In the genomic region with DNA sequence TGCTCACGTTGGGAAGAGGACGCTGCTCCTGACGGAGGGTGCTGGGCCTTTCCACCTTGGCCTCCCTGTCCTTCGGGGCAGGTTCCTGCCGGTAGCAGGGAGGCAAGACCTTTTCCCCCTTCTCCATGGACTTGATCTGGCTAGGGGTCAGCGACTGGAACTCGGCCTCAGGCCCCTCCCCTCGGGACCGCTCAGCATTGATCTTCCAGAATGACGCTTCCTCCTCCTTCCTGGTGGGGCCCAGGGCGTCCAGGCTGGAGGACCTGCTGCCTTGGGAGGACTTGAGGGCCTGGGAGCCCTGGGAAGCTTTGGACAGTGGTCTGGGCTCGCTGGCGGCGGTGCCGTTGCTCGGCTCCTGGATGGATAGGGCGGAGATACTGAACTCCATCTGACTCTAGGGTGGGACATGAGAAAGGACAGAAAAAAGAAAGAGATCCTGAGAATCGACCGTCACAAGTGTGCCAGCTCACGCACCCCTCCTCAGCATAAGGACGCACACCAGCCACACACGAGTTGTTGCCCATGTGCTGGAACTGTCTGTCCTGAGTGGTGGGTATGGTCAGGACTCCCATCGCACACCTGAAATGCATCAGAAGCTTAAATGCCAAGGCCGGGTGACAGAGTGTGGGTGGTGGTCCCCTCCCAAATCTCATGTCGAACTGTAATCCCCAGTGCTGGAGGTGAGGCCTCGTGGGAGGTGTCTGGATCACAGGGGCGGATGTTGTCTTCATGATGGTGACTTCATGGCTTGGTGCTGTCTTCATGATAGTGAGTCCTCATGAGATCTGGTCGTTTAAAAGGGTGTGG, we compare ENCODE assay signal across 24 cellular contexts. TPM values are rescaled to one million over a fixed set of nuclear protein-coding genes. Genes with fewer than 3 reads are reported as not detected.
A peak's percentile ranks its signal among the peaks of the same experiment; 100 is the strongest.
DNase-seq lines count a peak whose midpoint lies in the region; ATAC-seq and TF ChIP-seq lines count a peak whose summit lies in the region.
"Had no signal": no experiment of that assay in that cellular context is flagged by ENCODE, and none has a peak within 500 bp of the region (broad histone marks: within the 10 kb centered on the region; RNA-seq: fewer than 3 reads in every experiment).

No MANE protein-coding gene starts in this region.

- peaks cover 19% of the 10 kb centered on the region for H3K9me1 ChIP-seq in IMR-90 (ENCODE audit: insufficient read depth, low read length)

- H4K91ac ChIP-seq in IMR-90 (ENCODE audit: insufficient read depth, low read depth, low read length), result no peak overlapping the region

- no peaks in the 10 kb centered on the region for H3K27me3 ChIP-seq in IMR-90 (ENCODE audit: control insufficient read depth, insufficient read depth, low read length)
- H3K27me3 ChIP-seq: BLaER1 treated with 17β-estradiol and CSF1 and Interleukin-3, amounts not matched to agents 10 nM and 100 nM had no signal

- no peak overlapping the region for H3K23ac ChIP-seq in IMR-90 (ENCODE audit: low read depth, low read length)

- peaks cover 39 to 81% of the 10 kb centered on the region in 2 experiments for H3K79me1 ChIP-seq in IMR-90 (ENCODE audit: low read depth in 1 of 2, low read length in 2 of 2)

- H2BK15ac ChIP-seq in IMR-90 (ENCODE audit: low read depth, low read length), result no peak overlapping the region

- ATAC-seq in IMR-90 (ENCODE audit: low read depth), result no peak
- ATAC-seq: A549, GM12878, HCT116, HepG2, K562, SK-N-SH treated with all-trans-retinoic acid at 6 μM for 48 hours had no signal

- no peak overlapping the region for H2BK120ac ChIP-seq in IMR-90 (ENCODE audit: low read depth, low read length)

- no peak overlapping the region for H2BK5ac ChIP-seq in IMR-90 (ENCODE audit: low read depth, low read length, poor library complexity, severe bottlenecking)

- H3K4me1 Mint-ChIP-seq in Calu3 (ENCODE audit: low read depth, unreplicated experiment) (peaks cover 13% of the 10 kb centered on the region), endothelial cell (ENCODE audit: unreplicated experiment) (no peaks in the 10 kb centered on the region), progenitor cell of endocrine pancreas (ENCODE audit: low read depth) (no peaks in the 10 kb centered on the region)

- TF ChIP-seq POLR2A in IMR-90 (IDR thresholded peaks at IDR 0.05; ENCODE audit: low read depth, low read length), result no peak

- H3K4me2 ChIP-seq in IMR-90 (ENCODE audit: low read depth, low read length), result no peak overlapping the region
- H3K4me2 ChIP-seq: A549; BLaER1 treated with 17β-estradiol and CSF1 and Interleukin-3, amounts not matched to agents 10 nM and 100 nM had no signal

- H3K36me3 Mint-ChIP-seq in Calu3 (ENCODE audit: insufficient read depth, unreplicated experiment), result peaks cover 26% of the 10 kb centered on the region
- peaks cover 14% of the 10 kb centered on the region for H3K36me3 Mint-ChIP-seq in endothelial cell (ENCODE audit: low read depth, unreplicated experiment)
- peaks cover 49% of the 10 kb centered on the region for H3K36me3 Mint-ChIP-seq in progenitor cell of endocrine pancreas (ENCODE audit: insufficient read depth)

- dilution Hi-C loops in IMR-90 (cut with HindIII; ENCODE audit: low sequenced_read_pairs, unreplicated experiment), result no loop called here

- DNase-seq in Calu3 (no peak), IMR-90 (no peak), endothelial cell (ENCODE audit: low spot score) (no peak), progenitor cell of endocrine pancreas (ENCODE audit: low spot score, unreplicated experiment) (no peak), H4 (ENCODE audit: low spot score) (no peak), NCI-H2081 (lab: John Stamatoyannopoulos, UW) (no peak), GM19240 (ENCODE audit: insufficient read length, low spot score) (no peak)
- DNase-seq: AML-193; CD4-positive, alpha-beta T cell; GDM1; GOT3; Kasumi-1; NCI-H1092 treated with DMSO at 0.1 percent for 48 hours; NCI-H1436; NCI-H187; NCI-H524 treated with DMSO at 0.1 percent for 48 hours; NCI-H774 had no signal

- 99% methylated on average over 18 of the region's 28 CpGs; no CpG with 5 or more reads in 1 of the 2 experiments for WGBS in IMR-90 (ENCODE audit: extremely low coverage in 2 of 2, insufficient read length in 1 of 2), 2 experiments

- H3K9me3 ChIP-seq in IMR-90 (ENCODE audit: control insufficient read depth, insufficient read depth, low read length), result no peaks in the 10 kb centered on the region
- H3K9me3 ChIP-seq: A549 had no signal

- H2BK20ac ChIP-seq in IMR-90 (ENCODE audit: low read depth, low read length), result no peak overlapping the region

- H3K4me3 Mint-ChIP-seq in Calu3 (ENCODE audit: low read depth, unreplicated experiment) (no peak overlapping the region), endothelial cell (ENCODE audit: unreplicated experiment) (peak overlapping the region; percentile 52), progenitor cell of endocrine pancreas (ENCODE audit: low read depth) (no peak overlapping the region)
- H3K4me3 Mint-ChIP-seq: CD4-positive, alpha-beta T cell had no signal

- H3K4me1 ChIP-seq in IMR-90 (ENCODE audit: control insufficient read depth, insufficient read depth, low read length), result peaks cover 4% of the 10 kb centered on the region

- intact Hi-C loops in Calu3 (cut with micrococcal nuclease; ENCODE audit: unreplicated experiment) (no loop called here), IMR-90 (cut with micrococcal nuclease) (no loop called here)

- H2AK9ac ChIP-seq in IMR-90 (replicated peaks; ENCODE audit: low read depth, low read length, poor library complexity), result no peak overlapping the region

- no peak overlapping the region for H3K56ac ChIP-seq in IMR-90 (ENCODE audit: extremely low read depth, insufficient read depth, low read length)

- H3K27ac Mint-ChIP-seq in Calu3 (ENCODE audit: unreplicated experiment) (peak overlapping the region; percentile 3), endothelial cell (ENCODE audit: unreplicated experiment) (no peak overlapping the region), progenitor cell of endocrine pancreas (peak overlapping the region; percentile 48)
- H3K27ac Mint-ChIP-seq: CD4-positive, alpha-beta T cell had no signal

- no TSS peak for BruUV-seq in Calu3 (replicated peaks; lab: Mats Ljungman, UMichigan)
- no TSS peak for BruUV-seq in IMR-90 (replicated peaks; lab: Mats Ljungman, UMichigan)

- in situ Hi-C loops in IMR-90 (cut with MboI; ENCODE audit: low sequenced_read_pairs), result no loop called here

- H3K27ac ChIP-seq in IMR-90 (ENCODE audit: insufficient read depth, low read length), result no peak overlapping the region
- H3K27ac ChIP-seq: A549; BLaER1 treated with 17β-estradiol and CSF1 and Interleukin-3, amounts not matched to agents 10 nM and 100 nM had no signal

- CTCF ChIA-PET in Calu3 (lab: Charles Lee) (no interaction called here), IMR-90 (lab: Yijun Ruan, JAX) (no interaction called here)

- peak overlapping the region; percentile 48 for H2AK5ac ChIP-seq in IMR-90 (ENCODE audit: low read depth, low read length)

- H4K8ac ChIP-seq in IMR-90 (ENCODE audit: low read depth in 2 of 2, low read length in 2 of 2), result no peak overlapping the region

- H3K36me3 ChIP-seq in IMR-90 (ENCODE audit: control insufficient read depth, insufficient read depth, low read length), result peaks cover 43% of the 10 kb centered on the region

- TF ChIP-seq CTCF in Calu3 (IDR thresholded peaks at IDR 0.05; ENCODE audit: unreplicated experiment), result no peak
- TF ChIP-seq CTCF in IMR-90 (conservative IDR thresholded peaks at IDR 0.05; ENCODE audit: low read depth, low read length), result no peak
- no peak for TF ChIP-seq CTCF in endothelial cell (IDR thresholded peaks at IDR 0.05; ENCODE audit: unreplicated experiment)
- TF ChIP-seq CTCF in progenitor cell of endocrine pancreas (IDR thresholded peaks at IDR 0.05; ENCODE audit: unreplicated experiment), result no peak

- no peak overlapping the region for H3K9ac ChIP-seq in IMR-90 (ENCODE audit: low read depth, low read length)
- H3K9ac ChIP-seq: BLaER1 treated with 17β-estradiol and CSF1 and Interleukin-3, amounts not matched to agents 10 nM and 100 nM had no signal

- H3K9me3 Mint-ChIP-seq in Calu3 (ENCODE audit: low read depth, unreplicated experiment) (no peaks in the 10 kb centered on the region), endothelial cell (ENCODE audit: unreplicated experiment) (no peaks in the 10 kb centered on the region), progenitor cell of endocrine pancreas (ENCODE audit: low read depth) (no peaks in the 10 kb centered on the region)
- H3K9me3 Mint-ChIP-seq: CD4-positive, alpha-beta T cell had no signal

- no peak overlapping the region for H2AFZ ChIP-seq in IMR-90 (replicated peaks; ENCODE audit: low read length, poor library complexity)

- H3K4me3 ChIP-seq in IMR-90 (ENCODE audit: insufficient read depth, low read depth, low read length), result no peak overlapping the region
- H3K4me3 ChIP-seq: A549; BLaER1 treated with 17β-estradiol and CSF1 and Interleukin-3, amounts not matched to agents 10 nM and 100 nM; GM12878; K562 had no signal

- POLR2A ChIA-PET in IMR-90 (lab: Charles Lee; ENCODE audit: unreplicated experiment), result no interaction called here

- no peak overlapping the region for H3K14ac ChIP-seq in IMR-90 (replicated peaks; ENCODE audit: low read depth, low read length)

- TF ChIP-seq RAD21 in IMR-90 (IDR thresholded peaks at IDR 0.05; ENCODE audit: low read length), result no peak

- H3K18ac ChIP-seq in IMR-90 (ENCODE audit: low read depth, low read length), result no peak overlapping the region

- H3K4ac ChIP-seq in IMR-90 (ENCODE audit: low read depth, low read length), result no peak overlapping the region

- H3K27me3 Mint-ChIP-seq in Calu3 (ENCODE audit: unreplicated experiment) (no peaks in the 10 kb centered on the region), endothelial cell (ENCODE audit: unreplicated experiment) (peaks cover 5% of the 10 kb centered on the region), progenitor cell of endocrine pancreas (no peaks in the 10 kb centered on the region)
- H3K27me3 Mint-ChIP-seq: CD4-positive, alpha-beta T cell had no signal

- peaks cover 52% of the 10 kb centered on the region for H4K20me1 ChIP-seq in IMR-90 (ENCODE audit: insufficient read depth, low read length)
- H4K20me1 ChIP-seq: BLaER1 treated with 17β-estradiol and CSF1 and Interleukin-3, amounts not matched to agents 10 nM and 100 nM had no signal

- H4K5ac ChIP-seq in IMR-90 (ENCODE audit: low read depth, low read length), result no peak overlapping the region

TF ChIP-seq in IMR-90, 13 proteins besides CTCF, POLR2A, EP300 and RAD21 (continues in another document):
- TF ChIP-seq SMC3 (IDR thresholded peaks at IDR 0.05; ENCODE audit: low read depth, low read length) (no peak), RFX5 (IDR thresholded peaks at IDR 0.05; ENCODE audit: low read depth, low read length) (no peak), MAZ (IDR thresholded peaks at IDR 0.05; ENCODE audit: borderline replicate concordance, low read depth, low read length) (no peak)

RNA-seq across cellular contexts. Expression of a gene that starts 24.6 kb away (rescaled TPM):
- 77.2 and 80.4 TPM in 2 replicates for total RNA-seq in Calu3 (2022)
- 74.4 and 76.2 TPM in 2 replicates for total RNA-seq in IMR-90 (2012; rRNA removed)
- 63.9 and 67.4 TPM in 2 replicates for polyA plus RNA-seq in IMR-90 (2012; rRNA removed)
- polyA plus RNA-seq in IMR-90 (2012; cell fraction: cytosol; rRNA removed), result 33.0 and 75.6 TPM in 2 replicates
- 260 and 261 TPM in 2 replicates for polyA plus RNA-seq in IMR-90 (2012; cell fraction: nucleus; rRNA removed; ENCODE audit: low replicate concordance)
- 22.2 TPM for total RNA-seq in endothelial cell (ENCODE audit: unreplicated experiment)
- total RNA-seq in progenitor cell of endocrine pancreas, result 67.8 and 70.1 TPM in 2 replicates
- 19.0 and 23.4 TPM in 2 replicates for total RNA-seq in H4 (2014; rRNA removed; shearing (Covaris generic))
